23 cellular contexts compared by ENCODE assay signal in the genomic region with DNA sequence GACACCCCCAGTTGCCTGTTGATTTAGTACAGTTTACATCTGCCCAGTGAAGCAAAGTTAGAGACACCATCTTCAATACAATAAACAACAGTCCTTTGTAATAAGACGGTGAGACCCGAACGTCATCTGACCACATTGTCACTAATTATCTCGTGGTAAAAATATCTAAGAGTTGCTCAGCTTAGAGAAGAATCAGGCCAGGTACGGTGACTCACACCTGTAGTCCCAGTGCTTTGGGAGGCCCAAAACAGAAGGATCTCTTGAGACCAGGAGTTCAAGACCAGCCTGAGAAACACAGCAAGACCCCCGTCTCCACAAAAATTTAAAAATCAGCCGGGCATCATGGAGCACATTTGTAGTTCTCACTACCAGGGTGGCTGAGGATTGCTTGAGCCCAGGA. TPM values are rescaled to one million over a fixed set of nuclear protein-coding genes. Genes with fewer than 3 reads are reported as not detected.
"Had no signal": no experiment of that assay in that cellular context is flagged by ENCODE, and none has a peak within 500 bp of the region (broad histone marks: within the 10 kb centered on the region; RNA-seq: fewer than 3 reads in every experiment).

No MANE protein-coding gene starts in this region.

- H3K9me3 ChIP-seq: mucosa of descending colon, upper lobe of left lung had no signal

- H3K27ac ChIP-seq: hepatocyte, parathyroid adenoma had no signal

- H3K4me3 ChIP-seq: hepatocyte, mucosa of descending colon, upper lobe of left lung had no signal

- DNase-seq: activated CD4-positive, alpha-beta T cell treated with anti-CD3 and anti-CD28 coated beads for 36 hours; activated CD4-positive, alpha-beta T cell treated with anti-CD3 and anti-CD28 coated beads, Interleukin-2, amount 50 U/mL, for 4 hours; activated gamma-delta T cell; activated naive CD4-positive, alpha-beta T cell treated with anti-CD3 and anti-CD28 coated beads, Interleukin-2, amount 50 U/mL, for 16 hours; activated naive CD8-positive, alpha-beta T cell treated with anti-CD3 and anti-CD28 coated beads, Interleukin-2, amount 50 U/mL, for 24 hours; activated T-cell treated with anti-CD3 and anti-CD28 coated beads for 4 hours; cerebellar nuclear complex; cortex of kidney; foreskin melanocyte; glutamatergic neuron; immature natural killer cell; mesendoderm; mucosa of descending colon; nephron progenitor cell; nucleus accumbens; right cardiac atrium; stimulated activated CD4-positive, alpha-beta T cell treated with anti-CD3 and anti-CD28 coated beads, Interleukin-4, amount 100 ng/mL, for 4 hours; stimulated activated naive CD8-positive, alpha-beta T cell treated with anti-CD3 and anti-CD28 coated beads, Interleukin-15, Interleukin-2, amounts not matched to agents 100 U/mL and 50 U/mL, for 24 hours; SW 1271; upper lobe of left lung had no signal

- ATAC-seq: activated naive CD8-positive, alpha-beta T cell treated with anti-CD3 and anti-CD28 coated beads, Interleukin-2, amount 50 U/mL, for 24 hours; mucosa of descending colon; stimulated activated naive CD8-positive, alpha-beta T cell treated with anti-CD3 and anti-CD28 coated beads, Interleukin-15, Interleukin-2, amounts not matched to agents 100 U/mL and 50 U/mL, for 24 hours had no signal

- H3K27me3 ChIP-seq: hepatocyte, upper lobe of left lung had no signal

RNA-seq across cellular contexts. Expression of gene CD34, which starts 53.5 kb away (rescaled TPM):
- total RNA-seq: activated T-helper 1 cell treated with anti-CD3 and anti-CD28 coated beads, Interleukin-12 subunit alpha, Interleukin-12 subunit beta, Interleukin-2, Interleukin-4 antibody, amounts not matched to agents 30 ng/mL and 10 ng/mL and 1 ng/mL, durations not matched to agents 14 hours and 24 hours and 36 hours had no signal
- polyA plus RNA-seq: immature natural killer cell had no signal
